In the genomic region with DNA sequence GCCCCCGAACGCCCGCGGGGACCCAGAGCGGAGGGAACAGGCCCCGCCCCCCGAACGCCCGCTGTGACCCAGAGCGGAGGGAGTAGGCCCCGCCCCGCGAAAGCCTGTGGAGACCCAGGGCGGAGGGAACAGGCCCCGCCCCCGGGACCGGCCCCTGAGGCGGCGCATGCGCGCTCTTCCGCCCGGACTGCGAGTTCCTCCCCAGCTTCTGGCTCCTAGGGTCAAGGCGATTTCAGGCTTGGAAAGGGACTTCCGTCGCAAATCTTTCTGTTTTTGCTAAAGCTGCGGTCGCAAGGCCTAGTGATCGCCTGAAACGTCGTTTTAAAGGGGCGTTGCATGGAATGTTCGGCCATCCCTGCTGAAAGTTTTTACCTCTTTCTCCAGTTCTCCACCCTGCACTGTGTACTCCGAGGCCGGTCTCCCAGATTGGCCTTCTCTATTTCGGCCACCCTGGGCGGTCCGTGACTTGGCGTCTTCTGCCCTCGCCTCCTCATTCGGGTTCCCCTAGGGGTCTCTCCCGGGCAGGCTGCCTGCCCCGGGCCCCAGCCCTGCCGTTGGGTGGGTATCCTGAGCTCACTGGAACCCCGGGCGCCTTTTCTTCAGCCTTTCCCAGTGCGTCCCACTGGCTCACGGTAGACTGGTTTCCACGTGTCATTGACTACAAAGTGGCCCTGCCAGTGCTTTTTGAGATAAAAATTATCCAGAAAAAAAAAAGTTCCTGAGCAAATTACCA, we compare ENCODE assay signal across 8 cellular contexts.
DNase-seq lines count a peak whose midpoint lies in the region; ATAC-seq and TF ChIP-seq lines count a peak whose summit lies in the region.

No MANE protein-coding gene starts in this region.

- peak; percentile 98 for DNase-seq in DMS153 (lab: John Stamatoyannopoulos, UW)
- peak; percentile 89 for DNase-seq in OCI-M2 (lab: John Stamatoyannopoulos, UW; ENCODE audit: unreplicated experiment)
- peak; percentile 97 for DNase-seq in activated T-cell treated with anti-CD3 and anti-CD28 coated beads, Interleukin-2, amount 50 U/mL, for 1 hour
- DNase-seq in erythroblast (lab: John Stamatoyannopoulos, UW): peak; percentile 96 to 98
- DNase-seq in stimulated activated CD8-positive, alpha-beta memory T cell treated with anti-CD3 and anti-CD28 coated beads, Interleukin-4, amount 100 ng/mL, for 48 hours: peak; percentile 97

- no peaks in the 10 kb centered on the region for H3K9me3 ChIP-seq in mucosa of stomach (ENCODE audit: control insufficient read depth, low read length)

- H3K9ac ChIP-seq in mucosa of stomach (ENCODE audit: low read length): peak overlapping the region; percentile 80

- no peaks in the 10 kb centered on the region for H3K27me3 ChIP-seq in mucosa of stomach (ENCODE audit: control insufficient read depth, insufficient read depth, low read length)

- peak overlapping the region; percentile 92 for H3K4me3 ChIP-seq in mucosa of stomach (ENCODE audit: low read length)

- no peak for TF ChIP-seq EP300 in Ishikawa (IDR thresholded peaks at IDR 0.05; ENCODE audit: borderline replicate concordance)

- peak; percentile 80 for TF ChIP-seq POLR2A in erythroblast (IDR thresholded peaks at IDR 0.05; ENCODE audit: low read length)

- no peaks in the 10 kb centered on the region for H3K36me3 ChIP-seq in mucosa of stomach (ENCODE audit: control insufficient read depth, insufficient read depth, low read length)

- no peak for TF ChIP-seq RAD21 in Ishikawa (IDR thresholded peaks at IDR 0.05; ENCODE audit: low read depth)

- peak; percentile 87 for ATAC-seq in GM21576 (IDR thresholded peaks at IDR 0.05; ENCODE audit: unreplicated experiment)

- peaks cover 5% of the 10 kb centered on the region for H3K4me1 ChIP-seq in mucosa of stomach (ENCODE audit: control insufficient read depth, insufficient read depth, low read length)

TF ChIP-seq in Ishikawa, 13 proteins besides CTCF, POLR2A, EP300 and RAD21:
- TF ChIP-seq CEBPB (IDR thresholded peaks at IDR 0.05) (no peak), YY1 (IDR thresholded peaks at IDR 0.05; ENCODE audit: low read depth) (no peak), TAF1 (IDR thresholded peaks at IDR 0.05; ENCODE audit: low read depth) (peak; percentile 91), NFIC (IDR thresholded peaks at IDR 0.05) (peak; percentile 23; the same call in 1 of the 2 replicates), EGR1 (IDR thresholded peaks at IDR 0.05) (no peak), CREB1 (IDR thresholded peaks at IDR 0.05; ENCODE audit: low read depth) (no peak), TCF12 (IDR thresholded peaks at IDR 0.05; ENCODE audit: low read depth) (no peak), ZBTB7A (IDR thresholded peaks at IDR 0.05; ENCODE audit: low read depth) (no peak), TEAD4 (IDR thresholded peaks at IDR 0.05) (no peak), FOXM1 (IDR thresholded peaks at IDR 0.05; ENCODE audit: borderline replicate concordance, low read depth) (no peak)
- TF ChIP-seq, protein P1, sequence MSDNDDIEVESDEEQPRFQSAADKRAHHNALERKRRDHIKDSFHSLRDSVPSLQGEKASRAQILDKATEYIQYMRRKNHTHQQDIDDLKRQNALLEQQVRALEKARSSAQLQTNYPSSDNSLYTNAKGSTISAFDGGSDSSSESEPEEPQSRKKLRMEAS (IDR thresholded peaks at IDR 0.05): peak; percentile 78
- TF ChIP-seq, protein P2, sequence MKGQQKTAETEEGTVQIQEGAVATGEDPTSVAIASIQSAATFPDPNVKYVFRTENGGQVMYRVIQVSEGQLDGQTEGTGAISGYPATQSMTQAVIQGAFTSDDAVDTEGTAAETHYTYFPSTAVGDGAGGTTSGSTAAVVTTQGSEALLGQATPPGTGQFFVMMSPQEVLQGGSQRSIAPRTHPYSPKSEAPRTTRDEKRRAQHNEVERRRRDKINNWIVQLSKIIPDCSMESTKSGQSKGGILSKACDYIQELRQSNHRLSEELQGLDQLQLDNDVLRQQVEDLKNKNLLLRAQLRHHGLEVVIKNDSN (IDR thresholded peaks at IDR 0.05): 0 out of 2 replicates have a peak, but pooled peaks have one; percentile 6
- TF ChIP-seq, protein P3, sequence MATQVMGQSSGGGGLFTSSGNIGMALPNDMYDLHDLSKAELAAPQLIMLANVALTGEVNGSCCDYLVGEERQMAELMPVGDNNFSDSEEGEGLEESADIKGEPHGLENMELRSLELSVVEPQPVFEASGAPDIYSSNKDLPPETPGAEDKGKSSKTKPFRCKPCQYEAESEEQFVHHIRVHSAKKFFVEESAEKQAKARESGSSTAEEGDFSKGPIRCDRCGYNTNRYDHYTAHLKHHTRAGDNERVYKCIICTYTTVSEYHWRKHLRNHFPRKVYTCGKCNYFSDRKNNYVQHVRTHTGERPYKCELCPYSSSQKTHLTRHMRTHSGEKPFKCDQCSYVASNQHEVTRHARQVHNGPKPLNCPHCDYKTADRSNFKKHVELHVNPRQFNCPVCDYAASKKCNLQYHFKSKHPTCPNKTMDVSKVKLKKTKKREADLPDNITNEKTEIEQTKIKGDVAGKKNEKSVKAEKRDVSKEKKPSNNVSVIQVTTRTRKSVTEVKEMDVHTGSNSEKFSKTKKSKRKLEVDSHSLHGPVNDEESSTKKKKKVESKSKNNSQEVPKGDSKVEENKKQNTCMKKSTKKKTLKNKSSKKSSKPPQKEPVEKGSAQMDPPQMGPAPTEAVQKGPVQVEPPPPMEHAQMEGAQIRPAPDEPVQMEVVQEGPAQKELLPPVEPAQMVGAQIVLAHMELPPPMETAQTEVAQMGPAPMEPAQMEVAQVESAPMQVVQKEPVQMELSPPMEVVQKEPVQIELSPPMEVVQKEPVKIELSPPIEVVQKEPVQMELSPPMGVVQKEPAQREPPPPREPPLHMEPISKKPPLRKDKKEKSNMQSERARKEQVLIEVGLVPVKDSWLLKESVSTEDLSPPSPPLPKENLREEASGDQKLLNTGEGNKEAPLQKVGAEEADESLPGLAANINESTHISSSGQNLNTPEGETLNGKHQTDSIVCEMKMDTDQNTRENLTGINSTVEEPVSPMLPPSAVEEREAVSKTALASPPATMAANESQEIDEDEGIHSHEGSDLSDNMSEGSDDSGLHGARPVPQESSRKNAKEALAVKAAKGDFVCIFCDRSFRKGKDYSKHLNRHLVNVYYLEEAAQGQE (IDR thresholded peaks at IDR 0.05; ENCODE audit: low read depth): no peak

Comparison
In these comparisons a context has a peak if more than half of its experiments do, and no peak if none do; other contexts are left out.
1. Peak in every context shown above with its lines: DNase-seq, ATAC-seq and H3K4me3 ChIP-seq.